Comparison of ENCODE assay signal across 1 cellular context in the genomic region with DNA sequence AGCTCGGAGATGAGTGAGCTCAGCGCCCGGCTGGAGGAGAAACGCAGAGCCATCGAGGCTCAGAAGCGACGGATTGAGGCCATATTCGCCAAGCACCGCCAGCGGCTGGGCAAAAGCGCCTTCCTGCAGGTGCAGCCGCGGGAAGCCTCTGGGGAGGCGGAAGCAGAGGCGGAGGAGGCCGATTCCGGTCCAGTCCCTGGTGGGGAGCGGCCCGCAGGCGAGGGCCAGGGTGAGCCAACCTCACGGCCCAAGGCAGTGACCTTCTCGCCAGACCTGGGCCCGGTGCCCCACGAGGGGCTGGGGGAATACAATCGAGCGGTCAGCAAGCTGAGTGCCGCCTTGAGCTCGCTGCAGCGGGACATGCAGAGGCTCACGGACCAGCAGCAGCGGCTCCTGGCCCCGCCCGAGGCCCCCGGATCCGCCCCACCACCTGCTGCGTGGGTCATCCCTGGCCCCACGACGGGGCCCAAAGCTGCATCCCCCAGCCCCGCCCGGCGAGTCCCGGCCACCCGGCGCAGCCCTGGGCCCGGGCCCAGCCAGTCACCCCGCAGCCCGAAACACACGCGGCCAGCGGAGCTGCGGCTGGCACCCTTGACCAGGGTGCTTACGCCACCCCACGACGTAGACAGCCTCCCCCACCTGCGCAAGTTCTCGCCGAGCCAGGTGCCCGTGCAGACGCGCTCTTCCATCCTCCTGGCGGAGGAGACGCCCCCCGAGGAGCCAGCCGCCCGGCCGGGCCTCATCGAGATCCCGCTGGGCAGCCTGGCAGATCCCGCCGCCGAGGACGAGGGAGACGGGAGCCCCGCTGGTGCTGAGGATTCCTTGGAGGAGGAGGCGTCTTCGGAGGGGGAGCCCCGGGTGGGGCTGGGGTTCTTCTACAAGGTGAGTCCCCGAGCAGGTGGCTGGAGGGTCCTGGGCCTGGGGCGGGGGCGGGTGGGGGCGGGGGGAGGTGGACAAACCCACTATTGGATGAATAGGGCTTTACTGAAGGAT.
TF ChIP-seq lines count a peak whose summit lies in the region.

No MANE protein-coding gene starts in this region.

TF ChIP-seq in HepG2, 621 proteins besides CTCF, POLR2A, EP300 and RAD21:
- TF ChIP-seq ZNF891 (CRISPR knock-in tag; IDR thresholded peaks at IDR 0.05) (no peak), RBFOX2 (IDR thresholded peaks at IDR 0.05; ENCODE audit: low read depth, low read length) (peak; percentile 25), ZC3H13 (CRISPR knock-in tag; IDR thresholded peaks at IDR 0.05) (0 out of 2 replicates have a peak, but pooled peaks have one; percentile 48), AGO2 (optimal IDR thresholded peaks at IDR 0.05; ENCODE audit: low read depth, low read length) (peak; percentile 85), RFX5 (IDR thresholded peaks at IDR 0.05; ENCODE audit: low read depth, low read length) (no peak)
- TF ChIP-seq, protein P1, sequence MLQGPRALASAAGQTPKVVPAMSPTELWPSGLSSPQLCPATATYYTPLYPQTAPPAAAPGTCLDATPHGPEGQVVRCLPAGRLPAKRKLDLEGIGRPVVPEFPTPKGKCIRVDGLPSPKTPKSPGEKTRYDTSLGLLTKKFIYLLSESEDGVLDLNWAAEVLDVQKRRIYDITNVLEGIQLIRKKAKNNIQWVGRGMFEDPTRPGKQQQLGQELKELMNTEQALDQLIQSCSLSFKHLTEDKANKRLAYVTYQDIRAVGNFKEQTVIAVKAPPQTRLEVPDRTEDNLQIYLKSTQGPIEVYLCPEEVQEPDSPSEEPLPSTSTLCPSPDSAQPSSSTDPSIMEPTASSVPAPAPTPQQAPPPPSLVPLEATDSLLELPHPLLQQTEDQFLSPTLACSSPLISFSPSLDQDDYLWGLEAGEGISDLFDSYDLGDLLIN (CRISPR knock-in tag; IDR thresholded peaks at IDR 0.05; ENCODE audit: borderline replicate concordance) = no peak
